Comparison of ENCODE assay signal across 8 cellular contexts in genomic region chr1:1013105-1013921, GRCh38. TPM values are rescaled to one million over a fixed set of nuclear protein-coding genes. Genes with fewer than 3 reads are reported as not detected.
DNase-seq lines count a peak whose midpoint lies in the region; ATAC-seq and TF ChIP-seq lines count a peak whose summit lies in the region.

ISG15 (plus strand) TSS chr1:1013497; CDS start chr1:1013574, 77 bp downstream.

- H3K36me3 ChIP-seq in colonic mucosa: no peaks in the 10 kb centered on the region

- DNase-seq in NCI-H1417 (lab: John Stamatoyannopoulos, UW) (peak; percentile 76 to 81 (median 76)), NCI-H1417 treated with DMSO at 0.1 percent for 48 hours (lab: John Stamatoyannopoulos, UW) (no peak), NCI-H226 (peak; percentile 88), colonic mucosa (peak; percentile 94), left colon (peak; percentile 89 to 96)
- peak; percentile 87 to 88 for DNase-seq in activated CD4-positive, alpha-beta T cell treated with anti-CD3 and anti-CD28 coated beads for 4 hours
- DNase-seq in stimulated activated CD4-positive, alpha-beta T cell treated with anti-CD3 and anti-CD28 coated beads, Interleukin-1b, Interleukin-23, amount 100 ng/mL, for 48 hours: peak; percentile 84

- no peaks in the 10 kb centered on the region for H3K4me1 ChIP-seq in colonic mucosa

- peak within 1 kb of the TSS; percentile 46 for H3K4me3 ChIP-seq in colonic mucosa

- no peaks in the 10 kb centered on the region for H3K27me3 ChIP-seq in colonic mucosa

- ATAC-seq in HG02885 (IDR thresholded peaks at IDR 0.05; ENCODE audit: poor library complexity, unreplicated experiment) (peak; percentile 85), left colon (peak; percentile 91)

- peak within 1 kb of the TSS; percentile 84 for H3K27ac ChIP-seq in colonic mucosa

- intact Hi-C loops in colonic mucosa (cut with DNase I): no loop called here
- intact Hi-C loops in left colon (cut with DNase I, micrococcal nuclease): no loop called here

- H3K9me3 ChIP-seq in colonic mucosa: no peaks in the 10 kb centered on the region

- H3K9ac ChIP-seq in colonic mucosa (ENCODE audit: low read depth in 2 of 2, low read length in 2 of 2): peak within 1 kb of the TSS; percentile 77 to 80

- no peak for TF ChIP-seq CTCF in colonic mucosa (IDR thresholded peaks at IDR 0.05)

RNA-seq across cellular contexts. Expression of gene ISG15, which starts in this region (rescaled TPM):
- total RNA-seq in colonic mucosa: 10 to 100 TPM; 21.9 to 25.2 TPM
- total RNA-seq in left colon: 10 to 100 TPM; 31.2 to 37.9 TPM
